1 cellular context compared by ENCODE assay signal in the genomic region with DNA sequence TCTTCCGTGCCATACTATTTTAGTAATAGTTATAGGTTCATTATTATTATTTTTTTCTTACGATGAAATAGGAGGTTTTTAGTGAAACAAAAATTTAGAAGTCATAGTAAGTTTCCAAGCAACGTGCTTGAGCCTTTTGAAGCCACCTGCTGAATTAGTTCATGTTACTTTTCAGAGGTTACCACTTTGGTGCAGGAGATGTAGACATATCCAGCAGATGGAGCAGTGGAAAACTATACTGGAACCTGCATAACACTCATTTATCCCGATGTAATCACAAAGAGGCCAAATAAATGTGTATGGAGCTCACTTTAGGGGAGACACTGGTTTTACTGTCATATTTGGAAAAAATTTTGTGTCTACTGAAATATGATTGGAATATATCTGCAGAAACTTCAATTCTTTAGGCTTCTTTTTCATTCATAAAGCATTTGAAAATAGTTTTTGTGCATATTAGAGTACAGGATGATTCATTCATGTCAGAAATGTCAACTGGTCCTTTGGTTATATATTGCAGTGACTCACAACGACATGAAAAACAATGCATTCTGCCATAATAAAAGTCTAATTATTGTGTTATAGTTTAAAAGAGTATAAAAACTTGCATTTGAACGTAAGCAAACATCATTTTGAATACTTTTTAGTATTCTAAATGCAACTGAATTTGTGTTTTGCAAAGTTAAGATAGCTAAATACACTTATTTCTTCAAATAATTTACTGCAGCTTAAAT.
TF ChIP-seq lines count a peak whose summit lies in the region.

No MANE protein-coding gene starts in this region.

TF ChIP-seq in SK-N-SH, 30 proteins besides CTCF, POLR2A, EP300 and RAD21 (continued from another document):
- no peak for TF ChIP-seq REST (IDR thresholded peaks at IDR 0.05; ENCODE audit: low read depth, low read length)
